Comparison of ENCODE assay signal across 10 cellular contexts in genomic region chrX:2439613-2440012, GRCh38.
"Had no signal": no experiment of that assay in that cellular context is flagged by ENCODE, and none has a peak within 500 bp of the region (broad histone marks: within the 10 kb centered on the region; RNA-seq: fewer than 3 reads in every experiment).

No MANE protein-coding gene starts in this region.

- ATAC-seq: GM23338, HepG2 had no signal

- H3K4me3 ChIP-seq: GM23338 had no signal

- FAIRE-seq: H1, H54, HepG2 had no signal

- H3K27ac ChIP-seq: HL-60, KMS-11 had no signal

- DNase-seq: H9, HCEC 1CT, HFFc6, KBM-7 had no signal
